In the genomic region with DNA sequence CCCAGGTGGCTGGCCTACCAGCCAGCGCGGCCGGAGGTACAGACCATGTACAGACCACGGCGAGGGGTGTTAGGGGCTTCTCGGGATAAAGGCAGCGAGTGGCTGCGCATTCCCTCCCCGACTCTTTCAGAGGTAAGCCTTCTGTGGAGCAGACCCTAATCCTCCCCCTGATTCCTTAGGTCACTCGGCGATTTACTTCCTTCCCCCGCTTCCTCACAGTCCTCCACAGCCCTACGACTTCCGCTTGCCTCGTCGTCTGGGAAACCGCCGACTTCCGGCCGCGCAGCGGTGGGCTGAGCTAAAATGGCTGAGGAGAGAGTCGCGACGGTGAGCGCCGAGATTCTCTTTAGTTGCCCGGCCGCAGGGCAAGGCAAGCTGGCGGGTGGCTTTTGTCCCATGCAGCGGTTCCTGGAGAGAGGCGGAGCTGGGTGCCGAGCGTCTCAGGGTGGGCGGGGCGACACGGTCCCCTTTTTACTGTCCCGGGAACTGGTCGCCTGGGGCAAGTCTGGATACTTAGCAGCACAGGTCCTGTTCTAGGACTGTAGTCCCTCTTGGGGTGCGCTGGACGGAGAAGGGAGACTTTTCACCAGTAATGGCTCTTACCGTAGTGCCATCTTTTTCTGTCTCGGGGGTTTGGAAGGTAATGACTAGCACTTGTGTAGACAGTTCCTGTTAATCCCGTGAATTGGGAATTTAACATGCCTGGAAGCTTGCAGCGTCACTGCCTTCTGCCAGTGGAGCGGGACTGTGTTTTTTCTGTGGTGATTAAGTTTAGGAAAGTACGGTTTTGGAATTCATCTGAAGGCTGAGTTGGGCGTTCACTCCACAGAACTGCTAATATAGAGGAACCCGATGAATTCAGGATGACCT, we compare ENCODE assay signal across 8 cellular contexts. TPM values are rescaled to one million over a fixed set of nuclear protein-coding genes. Genes with fewer than 3 reads are reported as not detected.
DNase-seq lines count a peak whose midpoint lies in the region; ATAC-seq and TF ChIP-seq lines count a peak whose summit lies in the region.

TSS of gene BBS4 (plus strand) at position 283 of the 870 bp plus-strand sequence. CDS start at position 304, 21 bp downstream.
A gene with protein sequence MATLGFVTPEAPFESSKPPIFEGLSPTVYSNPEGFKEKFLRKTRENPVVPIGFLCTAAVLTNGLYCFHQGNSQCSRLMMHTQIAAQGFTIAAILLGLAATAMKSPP (minus strand): TSS at position 258 of the 870 bp plus-strand sequence. CDS start 9,808 bp downstream, outside the sequence.

- H4K20me1 ChIP-seq in Loucy (ENCODE audit: insufficient read depth, low read length, poor library complexity, severe bottlenecking): no peaks in the 10 kb centered on the region

- H3K36me3 ChIP-seq in Loucy (ENCODE audit: insufficient read depth, low read length) (no peaks in the 10 kb centered on the region), thymus (ENCODE audit: control insufficient read depth, insufficient read depth) (no peaks in the 10 kb centered on the region)

- peak within 1 kb of the TSS; percentile 92 for H3K27ac ChIP-seq in thymus (ENCODE audit: low read depth)

- ATAC-seq in omental fat pad (ENCODE audit: low FRiP score): peak; percentile 96

- H3K4me1 ChIP-seq in Loucy (ENCODE audit: insufficient read depth, low read length, poor library complexity, severe bottlenecking) (peaks cover 14% of the 10 kb centered on the region), thymus (ENCODE audit: control insufficient read depth, insufficient read depth, low read length) (no peaks in the 10 kb centered on the region)

- WGBS in thymus: under 1% methylated on average over 49 of the region's 49 CpGs

- no peaks in the 10 kb centered on the region for H3K27me3 ChIP-seq in Loucy (ENCODE audit: insufficient read depth, low read length, poor library complexity, severe bottlenecking)
- no peaks in the 10 kb centered on the region for H3K27me3 ChIP-seq in thymus (ENCODE audit: control insufficient read depth, insufficient read depth)

- H3K79me2 ChIP-seq in Loucy (ENCODE audit: insufficient read depth, low read length): no peaks in the 10 kb centered on the region

- H3K4me2 ChIP-seq in Loucy (ENCODE audit: low read depth, low read length, poor library complexity, severe bottlenecking): peak within 1 kb of the TSS; percentile 77

- H2AFZ ChIP-seq in Loucy (ENCODE audit: low read length): peak within 1 kb of the TSS; percentile 98

- H3K9me3 ChIP-seq in Loucy (ENCODE audit: insufficient read depth, low read depth, low read length): no peaks in the 10 kb centered on the region
- H3K9me3 ChIP-seq in thymus (ENCODE audit: control insufficient read depth): no peaks in the 10 kb centered on the region

- peak; percentile 90 for DNase-seq in EL
- DNase-seq in H4 (ENCODE audit: low spot score): peak; percentile 91
- DNase-seq in activated T-helper 1 cell treated with anti-CD3 and anti-CD28 coated beads, Interleukin-2, amount 50 U/mL, for 16 hours (ENCODE audit: low read depth in 1 of 2, low spot score in 1 of 2): peak; percentile 68 to 73
- DNase-seq in foreskin melanocyte: peak; percentile 89
- peak; percentile 63 for DNase-seq in omental fat pad (ENCODE audit: low spot score)
- DNase-seq in DMS153 (lab: John Stamatoyannopoulos, UW): no peak

- no peaks in the 10 kb centered on the region for H3K9me2 ChIP-seq in Loucy (replicated peaks; ENCODE audit: low read depth, low read length)

- H3F3A ChIP-seq in Loucy (ENCODE audit: low read depth): no peaks in the 10 kb centered on the region; the same call in 1 of the 2 replicates

- TF ChIP-seq CTCF in Loucy (conservative IDR thresholded peaks at IDR 0.05; ENCODE audit: low read length): no peak
- no peak for TF ChIP-seq CTCF in omental fat pad (IDR thresholded peaks at IDR 0.05)

- H3K4me3 ChIP-seq in Loucy (ENCODE audit: low read length, poor library complexity, severe bottlenecking): peak within 1 kb of the TSS; percentile 90
- H3K4me3 ChIP-seq in thymus (ENCODE audit: low read length): peak within 1 kb of the TSS; percentile 77

- peak within 1 kb of the TSS; percentile 77 for H3K9ac ChIP-seq in Loucy (ENCODE audit: low read depth, low read length, poor library complexity, severe bottlenecking)

RNA-seq across cellular contexts. Expression of gene BBS4, which starts in this region (rescaled TPM):
- 24.8 and 49.8 TPM in 2 replicates for total RNA-seq in H4 (2014; rRNA removed; shearing (Covaris generic))
- 10 to 100 TPM in 3 of 4 donors, 1 to 10 TPM in 1; 6.1 to 25.7 (median 16.2) TPM for total RNA-seq in omental fat pad
- 20.7 TPM for polyA plus RNA-seq in thymus

RNA-seq across cellular contexts. Expression of the second gene that starts in this region (rescaled TPM):
- not detected in 2 replicates for total RNA-seq in H4 (2014; rRNA removed; shearing (Covaris generic))
- total RNA-seq in omental fat pad: not detected
- 0.02 TPM for polyA plus RNA-seq in thymus
